Comparison of ENCODE assay signal across 19 cellular contexts in the genomic region with DNA sequence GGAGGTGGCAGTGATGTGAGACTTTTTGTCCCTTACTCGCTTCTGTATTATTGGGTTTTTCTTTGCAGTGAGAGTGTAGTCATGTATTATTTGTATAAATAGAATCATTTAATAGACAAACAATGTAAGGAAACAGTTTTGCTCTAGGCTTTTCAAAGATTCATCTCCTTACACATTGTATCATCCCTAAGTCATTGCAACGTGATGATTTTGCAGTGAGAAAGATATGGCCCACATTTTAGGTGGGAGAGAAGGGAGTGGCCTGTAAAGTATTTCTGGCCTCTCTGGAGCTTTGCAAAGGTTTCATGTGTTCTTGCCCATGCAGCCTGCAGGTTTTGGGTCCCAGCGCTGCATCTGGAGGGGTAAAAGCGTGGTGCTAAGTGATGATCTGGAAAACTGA. TPM values are rescaled to one million over a fixed set of nuclear protein-coding genes. Genes with fewer than 3 reads are reported as not detected.
DNase-seq lines count a peak whose midpoint lies in the region; ATAC-seq and TF ChIP-seq lines count a peak whose summit lies in the region.
"Had no signal": no experiment of that assay in that cellular context is flagged by ENCODE, and none has a peak within 500 bp of the region (broad histone marks: within the 10 kb centered on the region; RNA-seq: fewer than 3 reads in every experiment).

No MANE protein-coding gene starts in this region.

- no peak overlapping the region for H3K4me3 ChIP-seq in left ventricle myocardium inferior
- no peak overlapping the region for H3K4me3 ChIP-seq in heart right ventricle
- H3K4me3 ChIP-seq: BLaER1 had no signal

- H3K4me3 Mint-ChIP-seq in brain = no peak overlapping the region
- peak overlapping the region; percentile 23 for H3K4me3 Mint-ChIP-seq in nephron progenitor cell
- H3K4me3 Mint-ChIP-seq in activated T-helper 1 cell treated with anti-CD3 and anti-CD28 coated beads, Interleukin-12 subunit alpha, Interleukin-12 subunit beta, Interleukin-2, Interleukin-4 antibody, amounts not matched to agents 30 ng/mL and 10 ng/mL and 1 ng/mL, durations not matched to agents 14 hours and 24 hours and 36 hours = no peak overlapping the region
- H3K4me3 Mint-ChIP-seq: CD8-positive, alpha-beta memory T cell had no signal

- H3K4me1 ChIP-seq in left ventricle myocardium inferior (peaks cover 89% of the 10 kb centered on the region), heart right ventricle (peaks cover 2 to 89% (median 68%) of the 10 kb centered on the region in 9 donors)

- peaks cover 77% of the 10 kb centered on the region for H3K4me1 Mint-ChIP-seq in brain
- peaks cover 96% of the 10 kb centered on the region for H3K4me1 Mint-ChIP-seq in nephron progenitor cell
- H3K4me1 Mint-ChIP-seq in activated T-helper 1 cell treated with anti-CD3 and anti-CD28 coated beads, Interleukin-12 subunit alpha, Interleukin-12 subunit beta, Interleukin-2, Interleukin-4 antibody, amounts not matched to agents 30 ng/mL and 10 ng/mL and 1 ng/mL, durations not matched to agents 14 hours and 24 hours and 36 hours (ENCODE audit: low read depth) = peaks cover 19% of the 10 kb centered on the region

- ATAC-seq in heart right ventricle (no peak), GM18519 (IDR thresholded peaks at IDR 0.05; ENCODE audit: low FRiP score, unreplicated experiment) (no peak)
- ATAC-seq: HCT116 had no signal

- intact Hi-C loops in left ventricle myocardium inferior (cut with micrococcal nuclease) (loop anchor here (10.0 kb wide), 1 partner anchor 70 kb away; no protein-coding TSS in a partner anchor), heart right ventricle (cut with DNase I) (loop anchor here in 3 of 10 donors (5.0 to 10.0 kb wide), 3 partner anchors 70 to 82 kb away; no protein-coding TSS in a partner anchor)
- intact Hi-C loops in activated T-helper 1 cell treated with anti-CD3 and anti-CD28 coated beads, Interleukin-12 subunit alpha, Interleukin-12 subunit beta, Interleukin-2, Interleukin-4 antibody, amounts not matched to agents 30 ng/mL and 10 ng/mL and 1 ng/mL, durations not matched to agents 14 hours and 24 hours and 36 hours (cut with micrococcal nuclease) = loop anchor here (5.0 kb wide), 1 partner anchor 82 kb away; no protein-coding TSS in a partner anchor

- no peak for DNase-seq in left ventricle myocardium inferior
- no peak for DNase-seq in heart right ventricle
- DNase-seq in nephron progenitor cell = no peak
- no peak for DNase-seq in activated T-helper 1 cell treated with anti-CD3 and anti-CD28 coated beads, Interleukin-12 subunit alpha, Interleukin-12 subunit beta, Interleukin-2, Interleukin-4 antibody, amounts not matched to agents 30 ng/mL and 10 ng/mL and 1 ng/mL, durations not matched to agents 14 hours and 24 hours and 36 hours (ENCODE audit: low spot score)
- no peak for DNase-seq in stimulated activated CD4-positive, alpha-beta T cell treated with anti-CD3 and anti-CD28 coated beads, Interleukin-15, amount 100 ng/mL, for 24 hours
- no peak for DNase-seq in NCI-H1048 (lab: John Stamatoyannopoulos, UW)
- DNase-seq: 8988T; CD8-positive, alpha-beta memory T cell; DMS79 treated with DMSO at 0.1 percent for 48 hours; KG1; MM.1S; NCI-H1105; NCI-H1694; NCI-H524 treated with DMSO at 0.1 percent for 48 hours; RPMI8226 had no signal

- 72 to 79% methylated on average over 4 of the region's 4 CpGs for WGBS in heart right ventricle, 2 donors

- no peaks in the 10 kb centered on the region for H3K36me3 Mint-ChIP-seq in brain
- H3K36me3 Mint-ChIP-seq in nephron progenitor cell (ENCODE audit: low read depth) = no peaks in the 10 kb centered on the region
- H3K36me3 Mint-ChIP-seq in activated T-helper 1 cell treated with anti-CD3 and anti-CD28 coated beads, Interleukin-12 subunit alpha, Interleukin-12 subunit beta, Interleukin-2, Interleukin-4 antibody, amounts not matched to agents 30 ng/mL and 10 ng/mL and 1 ng/mL, durations not matched to agents 14 hours and 24 hours and 36 hours (ENCODE audit: low read depth) = no peaks in the 10 kb centered on the region
- H3K36me3 Mint-ChIP-seq: CD8-positive, alpha-beta memory T cell had no signal

- no peak for TF ChIP-seq CTCF in left ventricle myocardium inferior (IDR thresholded peaks at IDR 0.05; ENCODE audit: borderline replicate concordance)
- no peak for TF ChIP-seq CTCF in heart right ventricle (IDR thresholded peaks at IDR 0.05)
- TF ChIP-seq CTCF in brain (conservative IDR thresholded peaks at IDR 0.05) = no peak
- TF ChIP-seq CTCF in nephron progenitor cell (IDR thresholded peaks at IDR 0.05) = no peak

- H3K27ac ChIP-seq in left ventricle myocardium inferior (replicated peaks) (peak overlapping the region; percentile 33), heart right ventricle (no peak overlapping the region)
- H3K27ac ChIP-seq: BLaER1 had no signal

- no peaks in the 10 kb centered on the region for H3K36me3 ChIP-seq in left ventricle myocardium inferior
- H3K36me3 ChIP-seq in heart right ventricle = no peaks in the 10 kb centered on the region
- H3K36me3 ChIP-seq: BLaER1 had no signal

- H3K27me3 Mint-ChIP-seq in brain = peaks cover 6% of the 10 kb centered on the region
- H3K27me3 Mint-ChIP-seq in nephron progenitor cell (ENCODE audit: low read depth, poor library complexity) = no peaks in the 10 kb centered on the region
- H3K27me3 Mint-ChIP-seq in activated T-helper 1 cell treated with anti-CD3 and anti-CD28 coated beads, Interleukin-12 subunit alpha, Interleukin-12 subunit beta, Interleukin-2, Interleukin-4 antibody, amounts not matched to agents 30 ng/mL and 10 ng/mL and 1 ng/mL, durations not matched to agents 14 hours and 24 hours and 36 hours (ENCODE audit: insufficient read depth) = peaks cover 5% of the 10 kb centered on the region

- no peaks in the 10 kb centered on the region for H3K27me3 ChIP-seq in left ventricle myocardium inferior (ENCODE audit: low read depth)
- H3K27me3 ChIP-seq in heart right ventricle = no peaks in the 10 kb centered on the region
- H3K27me3 ChIP-seq: BLaER1 had no signal

- H3K9me3 Mint-ChIP-seq in brain = peaks cover 0 to under 1% (median 0%) of the 10 kb centered on the region in 5 experiments
- H3K9me3 Mint-ChIP-seq in nephron progenitor cell = no peaks in the 10 kb centered on the region
- H3K9me3 Mint-ChIP-seq in activated T-helper 1 cell treated with anti-CD3 and anti-CD28 coated beads, Interleukin-12 subunit alpha, Interleukin-12 subunit beta, Interleukin-2, Interleukin-4 antibody, amounts not matched to agents 30 ng/mL and 10 ng/mL and 1 ng/mL, durations not matched to agents 14 hours and 24 hours and 36 hours = no peaks in the 10 kb centered on the region
- H3K9me3 Mint-ChIP-seq: CD8-positive, alpha-beta memory T cell had no signal

- H3K27ac Mint-ChIP-seq in brain (peak overlapping the region in 4 of 5 experiments; percentile 69 to 84 (median 79)), nephron progenitor cell (peak overlapping the region; percentile 95)
- H3K27ac Mint-ChIP-seq in activated T-helper 1 cell treated with anti-CD3 and anti-CD28 coated beads, Interleukin-12 subunit alpha, Interleukin-12 subunit beta, Interleukin-2, Interleukin-4 antibody, amounts not matched to agents 30 ng/mL and 10 ng/mL and 1 ng/mL, durations not matched to agents 14 hours and 24 hours and 36 hours = no peak overlapping the region

- no peaks in the 10 kb centered on the region for H3K9me3 ChIP-seq in left ventricle myocardium inferior (replicated peaks)
- no peaks in the 10 kb centered on the region for H3K9me3 ChIP-seq in heart right ventricle
- H3K9me3 ChIP-seq: BLaER1 had no signal

RNA-seq across cellular contexts. Expression of gene EEPD1, which starts 52.2 kb away (rescaled TPM):
- total RNA-seq in left ventricle myocardium inferior (7.1 TPM), heart right ventricle (10 to 100 TPM in 2 of 10 donors, 1 to 10 TPM in 8; 6.1 to 14.7 (median 8.4) TPM)
- polyA plus RNA-seq in heart right ventricle (10 to 100 TPM in 1 of 2 donors, 1 to 10 TPM in 1; 6.7 to 15.2 TPM), brain (ENCODE audit: insufficient read depth, low read depth, low replicate concordance) (10.7 TPM)
- 0.91 and 1.5 TPM in 2 replicates for total RNA-seq in activated T-helper 1 cell treated with anti-CD3 and anti-CD28 coated beads, Interleukin-12 subunit alpha, Interleukin-12 subunit beta, Interleukin-2, Interleukin-4 antibody, amounts not matched to agents 30 ng/mL and 10 ng/mL and 1 ng/mL, durations not matched to agents 14 hours and 24 hours and 36 hours
